ENCODE assay signal across 7 cellular contexts in the genomic region with DNA sequence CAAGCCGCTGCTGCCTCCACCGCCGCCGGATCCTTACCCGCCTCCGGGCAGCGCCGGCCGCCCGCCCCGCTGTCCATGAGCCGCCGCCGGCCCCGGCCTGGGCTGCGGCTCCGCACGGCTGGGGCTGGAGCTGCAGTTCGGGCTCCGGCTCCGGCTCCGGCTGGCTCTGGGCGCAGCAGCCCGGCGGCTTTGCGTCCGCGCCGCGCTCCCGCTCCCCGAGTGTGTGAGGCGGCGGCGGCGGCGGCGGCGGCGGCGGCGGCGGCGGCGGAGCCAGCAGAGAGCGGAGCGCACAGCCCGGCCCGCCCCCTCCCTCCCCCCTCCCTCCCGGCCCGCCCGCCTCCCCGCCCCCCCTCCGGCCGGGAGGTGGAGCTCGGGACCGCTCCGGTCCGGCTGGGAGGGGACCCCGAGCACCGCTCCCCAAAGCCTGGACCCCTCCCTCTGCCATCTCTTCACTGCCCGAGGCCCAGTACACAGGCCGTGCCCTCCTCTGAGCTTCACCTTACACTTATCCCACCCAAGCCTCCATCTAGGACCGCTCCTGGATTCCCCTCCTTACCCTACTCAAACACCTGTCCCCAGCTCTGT. TPM values are rescaled to one million over a fixed set of nuclear protein-coding genes. Genes with fewer than 3 reads are reported as not detected.
A peak's percentile ranks its signal among the peaks of the same experiment; 100 is the strongest.
DNase-seq lines count a peak whose midpoint lies in the region; ATAC-seq and TF ChIP-seq lines count a peak whose summit lies in the region.

TSS of gene PCDH1 (minus strand) at position 225 of the 585 bp plus-strand sequence. CDS start at position 77, 148 bp downstream.

- H3K27me3 ChIP-seq in OCI-LY3 (ENCODE audit: low read depth, low read length) = peaks cover 10% of the 10 kb centered on the region
- H3K27me3 ChIP-seq in iPS-15b (ENCODE audit: control insufficient read depth, insufficient read depth, low read length) = peaks cover 23% of the 10 kb centered on the region
- H3K27me3 ChIP-seq in rectal smooth muscle tissue (ENCODE audit: control insufficient read depth, insufficient read depth, low read length) = peaks cover 14% of the 10 kb centered on the region

- peaks cover 30% of the 10 kb centered on the region for H3K4me1 Mint-ChIP-seq in MCF 10A (ENCODE audit: insufficient read depth, unreplicated experiment)

- no peak within 1 kb of the TSS for H2AFZ ChIP-seq in OCI-LY3 (ENCODE audit: low read depth, low read length)

- no peaks in the 10 kb centered on the region for H3K79me2 ChIP-seq in OCI-LY3 (ENCODE audit: low read length)

- intact Hi-C loops in MCF 10A (cut with micrococcal nuclease) = loop anchor here (2.0 kb wide), 2 partner anchors 29 to 285 kb away; no protein-coding TSS in a partner anchor

- no peak within 1 kb of the TSS for H3K27ac ChIP-seq in OCI-LY3 (ENCODE audit: low read length)
- peak within 1 kb of the TSS; percentile 56 for H3K27ac ChIP-seq in rectal smooth muscle tissue (ENCODE audit: low read depth, low read length)

- H3K36me3 Mint-ChIP-seq in MCF 10A (ENCODE audit: insufficient read depth, unreplicated experiment) = no peaks in the 10 kb centered on the region

- H4K20me1 ChIP-seq in OCI-LY3 (ENCODE audit: insufficient read depth, low read length) = no peaks in the 10 kb centered on the region

- no peak for ATAC-seq in HG02678 (IDR thresholded peaks at IDR 0.05; ENCODE audit: unreplicated experiment)

- H3K4me3 ChIP-seq in OCI-LY3 (ENCODE audit: low read length) (peak within 1 kb of the TSS; percentile 69), iPS-15b (ENCODE audit: low read depth, low read length) (peak within 1 kb of the TSS; percentile 89), rectal smooth muscle tissue (ENCODE audit: low read length) (peak within 1 kb of the TSS; percentile 74)

- H3K9ac ChIP-seq in OCI-LY3 (ENCODE audit: low read length) (no peak within 1 kb of the TSS), iPS-15b (ENCODE audit: low read depth, low read length) (peak within 1 kb of the TSS; percentile 76), rectal smooth muscle tissue (ENCODE audit: low read length) (peak within 1 kb of the TSS; percentile 6)

- peak within 1 kb of the TSS; percentile 82 for H3K4me2 ChIP-seq in OCI-LY3 (ENCODE audit: low read length)

- DNase-seq in GM03348 (ENCODE audit: low spot score) (peak; percentile 73), MCF 10A (ENCODE audit: unreplicated experiment) (peak; percentile 45), NCI-H128 (lab: John Stamatoyannopoulos, UW; ENCODE audit: unreplicated experiment) (no peak)

- POLR2A ChIA-PET in MCF 10A (lab: Yijun Ruan, JAX) = interaction anchor here (0.6 to 7.0 kb wide), 15 partner anchors 12 to 242 kb away, joined by 3 to 68 read pairs (median 5); partner anchors contain the start of genes DELE1, HDAC3, RELL2 and RNF14

- H3K9me3 ChIP-seq in OCI-LY3 (ENCODE audit: insufficient read depth, low read length) (no peaks in the 10 kb centered on the region), iPS-15b (ENCODE audit: control insufficient read depth, insufficient read depth, low read length) (no peaks in the 10 kb centered on the region)

- TF ChIP-seq CTCF in OCI-LY3 (IDR thresholded peaks at IDR 0.05; ENCODE audit: low read depth, low read length) (no peak), MCF 10A (IDR thresholded peaks at IDR 0.05; ENCODE audit: unreplicated experiment) (no peak)

- CTCF ChIA-PET in MCF 10A (lab: Yijun Ruan, JAX) = interaction anchor here (0.6 to 20.1 kb wide), 61 partner anchors 9 to 281 kb away, joined by 3 to 677 read pairs (median 5); partner anchors contain the start of genes ARAP3, DELE1, DIAPH1 and PCDH12

- H3K36me3 ChIP-seq in OCI-LY3 (replicated peaks; ENCODE audit: low read depth, low read length) (no peaks in the 10 kb centered on the region), iPS-15b (ENCODE audit: control insufficient read depth, insufficient read depth, low read length) (no peaks in the 10 kb centered on the region), rectal smooth muscle tissue (ENCODE audit: control insufficient read depth, insufficient read depth, low read length) (no peaks in the 10 kb centered on the region)

- H3K27me3 Mint-ChIP-seq in MCF 10A (ENCODE audit: insufficient read depth, unreplicated experiment) = peaks cover 49% of the 10 kb centered on the region

- no peaks in the 10 kb centered on the region for H3K9me3 Mint-ChIP-seq in MCF 10A (ENCODE audit: unreplicated experiment)

- H3K27ac Mint-ChIP-seq in MCF 10A (ENCODE audit: low read depth, unreplicated experiment) = no peak within 1 kb of the TSS

- peak within 1 kb of the TSS; percentile 80 for H3K4me3 Mint-ChIP-seq in MCF 10A (ENCODE audit: unreplicated experiment)

- no TSS peak for BruUV-seq in MCF 10A (replicated peaks; lab: Mats Ljungman, UMichigan)

- H3K4me1 ChIP-seq in OCI-LY3 (ENCODE audit: low read length) (peaks cover 14% of the 10 kb centered on the region), iPS-15b (ENCODE audit: control insufficient read depth, insufficient read depth, low read length) (peaks cover 41% of the 10 kb centered on the region), rectal smooth muscle tissue (ENCODE audit: control insufficient read depth, insufficient read depth, low read length) (no peaks in the 10 kb centered on the region)

RNA-seq across cellular contexts. Expression of gene PCDH1, which starts in this region (rescaled TPM):
- 9.9 and 15.7 TPM in 2 replicates for total RNA-seq in MCF 10A (2022)
